In the genomic region with DNA sequence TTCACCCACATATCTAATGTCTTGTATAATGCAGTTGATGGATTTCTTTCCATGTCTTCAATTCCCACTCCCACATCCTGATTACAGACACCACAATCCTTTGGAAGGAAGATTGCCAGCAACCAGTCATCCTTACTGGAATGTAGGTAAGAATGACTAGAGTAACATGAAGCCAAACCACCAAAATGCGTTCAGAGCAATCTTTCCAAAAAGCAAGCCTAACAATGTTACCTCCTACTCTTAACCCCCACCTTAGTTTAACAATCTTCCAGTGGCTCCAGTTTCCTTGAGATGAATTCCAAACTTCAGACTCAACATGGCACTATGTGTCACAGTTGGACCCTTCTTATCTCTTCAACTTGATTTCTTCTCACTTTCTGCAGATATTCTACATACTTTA, we compare ENCODE assay signal across 24 cellular contexts.
DNase-seq lines count a peak whose midpoint lies in the region; ATAC-seq and TF ChIP-seq lines count a peak whose summit lies in the region.
"Had no signal": no experiment of that assay in that cellular context is flagged by ENCODE, and none has a peak within 500 bp of the region (broad histone marks: within the 10 kb centered on the region; RNA-seq: fewer than 3 reads in every experiment).

No MANE protein-coding gene starts in this region.

- ATAC-seq in omental fat pad (ENCODE audit: low FRiP score) = peak; percentile 90
- ATAC-seq in gastrocnemius medialis = no peak
- no peak for ATAC-seq in GM21526 (IDR thresholded peaks at IDR 0.05; ENCODE audit: low FRiP score, unreplicated experiment)
- ATAC-seq: HCT116, Right ventricle myocardium inferior had no signal

- H3K27ac Mint-ChIP-seq in activated CD4-positive, alpha-beta T cell treated with anti-CD3 and anti-CD28 coated beads, Interleukin-2, amount 10 ng/mL, durations not matched to agents 7 days and 5 days = no peak overlapping the region
- H3K27ac Mint-ChIP-seq: activated CD4-positive, alpha-beta memory T cell treated with anti-CD3 and anti-CD28 coated beads for 36 hours; activated naive CD8-positive, alpha-beta T cell treated with anti-CD3 and anti-CD28 coated beads, Interleukin-2, amount 10 ng/mL, durations not matched to agents 7 days and 5 days had no signal

- POLR2A ChIA-PET in RWPE1 (lab: Yijun Ruan, JAX; ENCODE audit: low non-redundant PET) = no interaction called here
- POLR2A ChIA-PET in activated CD4-positive, alpha-beta T cell treated with anti-CD3 and anti-CD28 coated beads, Interleukin-2, amount 10 ng/mL, durations not matched to agents 7 days and 5 days (lab: Charles Lee) = no interaction called here

- in situ Hi-C loops in gastrocnemius medialis (cut with MboI; ENCODE audit: low sequenced_read_pairs in 4 of 4) = no loop called here

- H3K27me3 Mint-ChIP-seq in activated CD4-positive, alpha-beta T cell treated with anti-CD3 and anti-CD28 coated beads, Interleukin-2, amount 10 ng/mL, durations not matched to agents 7 days and 5 days = no peaks in the 10 kb centered on the region
- H3K27me3 Mint-ChIP-seq: activated CD4-positive, alpha-beta memory T cell treated with anti-CD3 and anti-CD28 coated beads for 36 hours; activated naive CD8-positive, alpha-beta T cell treated with anti-CD3 and anti-CD28 coated beads, Interleukin-2, amount 10 ng/mL, durations not matched to agents 7 days and 5 days had no signal

- H3K9me3 ChIP-seq in tibial artery (peaks cover 0 to 5% (median 0%) of the 10 kb centered on the region in 3 donors), gastrocnemius medialis (no peaks in the 10 kb centered on the region)
- H3K9me3 ChIP-seq: esophagus muscularis mucosa, vagina had no signal

- DNase-seq in H4 (ENCODE audit: low spot score) (peak; percentile 86), RWPE1 (ENCODE audit: low spot score) (peak; percentile 53), fibroblast of mammary gland (ENCODE audit: low read depth) (peak; percentile 92), omental fat pad (ENCODE audit: low spot score) (no peak), tibial artery (no peak), gastrocnemius medialis (no peak)
- no peak for DNase-seq in activated CD4-positive, alpha-beta T cell treated with anti-CD3 and anti-CD28 coated beads, Interleukin-2, amount 10 ng/mL, durations not matched to agents 7 days and 5 days
- DNase-seq: activated CD4-positive, alpha-beta memory T cell treated with anti-CD3 and anti-CD28 coated beads for 36 hours; activated CD8-positive, alpha-beta memory T cell treated with anti-CD3 and anti-CD28 coated beads, Interleukin-2, amount 50 U/mL, for 48 hours; activated naive CD8-positive, alpha-beta T cell treated with anti-CD3 and anti-CD28 coated beads, Interleukin-2, amount 10 ng/mL, durations not matched to agents 7 days and 5 days; C1 segment of cervical spinal cord; DND-41; effector CD8-positive, alpha-beta T cell; NCI-H1092 treated with DMSO at 0.1 percent for 48 hours; NCI-H2029; NCI-H748 treated with DMSO at 0.1 percent for 48 hours; occipital lobe had no signal

- H3K4me1 ChIP-seq in tibial artery (no peaks in the 10 kb centered on the region), gastrocnemius medialis (no peaks in the 10 kb centered on the region)
- H3K4me1 ChIP-seq: esophagus muscularis mucosa, vagina had no signal

- H3K9me3 Mint-ChIP-seq in activated CD4-positive, alpha-beta T cell treated with anti-CD3 and anti-CD28 coated beads, Interleukin-2, amount 10 ng/mL, durations not matched to agents 7 days and 5 days = peaks cover 5% of the 10 kb centered on the region

- no peak overlapping the region for H3K4me3 Mint-ChIP-seq in activated CD4-positive, alpha-beta T cell treated with anti-CD3 and anti-CD28 coated beads, Interleukin-2, amount 10 ng/mL, durations not matched to agents 7 days and 5 days
- H3K4me3 Mint-ChIP-seq: activated CD4-positive, alpha-beta memory T cell treated with anti-CD3 and anti-CD28 coated beads for 36 hours; activated naive CD8-positive, alpha-beta T cell treated with anti-CD3 and anti-CD28 coated beads, Interleukin-2, amount 10 ng/mL, durations not matched to agents 7 days and 5 days; brain had no signal

- H3K4me3 ChIP-seq in fibroblast of mammary gland (ENCODE audit: control insufficient read depth, low read depth, low read length) (no peak overlapping the region), tibial artery (no peak overlapping the region), gastrocnemius medialis (no peak overlapping the region)
- H3K4me3 ChIP-seq: esophagus muscularis mucosa, vagina had no signal

- intact Hi-C loops in tibial artery (cut with DNase I; ENCODE audit: low total_unique reads) (no loop called here), gastrocnemius medialis (cut with DNase I; ENCODE audit: low total_unique reads) (no loop called here)

- no peaks in the 10 kb centered on the region for H3K36me3 ChIP-seq in tibial artery
- no peaks in the 10 kb centered on the region for H3K36me3 ChIP-seq in gastrocnemius medialis
- H3K36me3 ChIP-seq: esophagus muscularis mucosa, vagina had no signal

- TF ChIP-seq CTCF in RWPE1 (conservative IDR thresholded peaks at IDR 0.05; ENCODE audit: low read depth) = no peak
- TF ChIP-seq CTCF in fibroblast of mammary gland (conservative IDR thresholded peaks at IDR 0.05; ENCODE audit: control insufficient read depth, insufficient read depth, low read depth, low read length) = no peak
- TF ChIP-seq CTCF in omental fat pad (IDR thresholded peaks at IDR 0.05) = no peak
- no peak for TF ChIP-seq CTCF in tibial artery (IDR thresholded peaks at IDR 0.05)
- TF ChIP-seq CTCF in gastrocnemius medialis (IDR thresholded peaks at IDR 0.05 in 4 of 5, conservative IDR thresholded peaks at IDR 0.05 in 1 of 5) = no peak

- no peaks in the 10 kb centered on the region for H3K36me3 Mint-ChIP-seq in activated CD4-positive, alpha-beta T cell treated with anti-CD3 and anti-CD28 coated beads, Interleukin-2, amount 10 ng/mL, durations not matched to agents 7 days and 5 days (ENCODE audit: low read depth)
- H3K36me3 Mint-ChIP-seq: activated CD4-positive, alpha-beta memory T cell treated with anti-CD3 and anti-CD28 coated beads for 36 hours; activated naive CD8-positive, alpha-beta T cell treated with anti-CD3 and anti-CD28 coated beads, Interleukin-2, amount 10 ng/mL, durations not matched to agents 7 days and 5 days; brain had no signal

- no peak for TF ChIP-seq POLR2A in gastrocnemius medialis (IDR thresholded peaks at IDR 0.05)

- H3K27ac ChIP-seq in RWPE1 (no peak overlapping the region), tibial artery (no peak overlapping the region), gastrocnemius medialis (no peak overlapping the region)
- H3K27ac ChIP-seq: esophagus muscularis mucosa, HL-60, vagina had no signal

- CTCF ChIA-PET in RWPE1 (lab: Yijun Ruan, JAX) = interaction anchor here (0.7 kb wide), 1 partner anchor 9 kb away, joined by 4 read pairs; no protein-coding TSS in a partner anchor
- CTCF ChIA-PET in activated CD4-positive, alpha-beta T cell treated with anti-CD3 and anti-CD28 coated beads, Interleukin-2, amount 10 ng/mL, durations not matched to agents 7 days and 5 days (lab: Charles Lee) = no interaction called here

- no peaks in the 10 kb centered on the region for H3K27me3 ChIP-seq in tibial artery
- H3K27me3 ChIP-seq in gastrocnemius medialis = no peaks in the 10 kb centered on the region
- H3K27me3 ChIP-seq: esophagus muscularis mucosa, vagina had no signal

- no peaks in the 10 kb centered on the region for H3K4me1 Mint-ChIP-seq in activated CD4-positive, alpha-beta T cell treated with anti-CD3 and anti-CD28 coated beads, Interleukin-2, amount 10 ng/mL, durations not matched to agents 7 days and 5 days
- H3K4me1 Mint-ChIP-seq: activated naive CD8-positive, alpha-beta T cell treated with anti-CD3 and anti-CD28 coated beads, Interleukin-2, amount 10 ng/mL, durations not matched to agents 7 days and 5 days had no signal

Comparison
In these comparisons a context has a peak if more than half of its experiments do, and no peak if none do; other contexts are left out.
1. DNase-seq: peak in H4 (single experiment), RWPE1 (single experiment) and fibroblast of mammary gland (single experiment); none in omental fat pad (single experiment), tibial artery (0 of 2), gastrocnemius medialis (0 of 2) and activated CD4-positive, alpha-beta T cell treated with anti-CD3 and anti-CD28 coated beads, Interleukin-2, amount 10 ng/mL, durations not matched to agents 7 days and 5 days (single experiment).